ENCODE assay signal across 8 cellular contexts in genomic region chr19:15702590-15702930, GRCh38. TPM values are rescaled to one million over a fixed set of nuclear protein-coding genes. Genes with fewer than 3 reads are reported as not detected.
DNase-seq lines count a peak whose midpoint lies in the region; ATAC-seq and TF ChIP-seq lines count a peak whose summit lies in the region.

No MANE protein-coding gene starts in this region.

- peaks cover 15% of the 10 kb centered on the region for H3K4me1 ChIP-seq in mucosa of descending colon (ENCODE audit: low read depth)

- H3K4me3 ChIP-seq in cardiac fibroblast (replicated peaks in 1 of 2; ENCODE audit: low read depth in 2 of 2, low read length in 2 of 2) (no peak overlapping the region), mucosa of descending colon (peak overlapping the region; percentile 2)

- no peaks in the 10 kb centered on the region for H3K36me3 ChIP-seq in mucosa of descending colon (ENCODE audit: low read depth)

- H3K9me3 Mint-ChIP-seq in activated naive CD4-positive, alpha-beta T cell treated with anti-CD3 and anti-CD28 coated beads, Interleukin-2, amount 10 ng/mL, durations not matched to agents 7 days and 5 days = no peaks in the 10 kb centered on the region

- TF ChIP-seq CTCF in cardiac fibroblast (IDR thresholded peaks at IDR 0.05; ENCODE audit: low read depth, low read length) (no peak), mucosa of descending colon (IDR thresholded peaks at IDR 0.05) (no peak)

- no peak overlapping the region for H3K4me3 Mint-ChIP-seq in activated naive CD4-positive, alpha-beta T cell treated with anti-CD3 and anti-CD28 coated beads, Interleukin-2, amount 10 ng/mL, durations not matched to agents 7 days and 5 days

- H3K27me3 Mint-ChIP-seq in activated naive CD4-positive, alpha-beta T cell treated with anti-CD3 and anti-CD28 coated beads, Interleukin-2, amount 10 ng/mL, durations not matched to agents 7 days and 5 days = peaks cover 31% of the 10 kb centered on the region

- H3K36me3 Mint-ChIP-seq in activated naive CD4-positive, alpha-beta T cell treated with anti-CD3 and anti-CD28 coated beads, Interleukin-2, amount 10 ng/mL, durations not matched to agents 7 days and 5 days = no peaks in the 10 kb centered on the region

- ATAC-seq in mucosa of descending colon (peak; percentile 91), HG03378 (IDR thresholded peaks at IDR 0.05; ENCODE audit: unreplicated experiment) (no peak), GM19397 (IDR thresholded peaks at IDR 0.05; ENCODE audit: unreplicated experiment) (no peak)

- intact Hi-C loops in mucosa of descending colon (cut with DNase I, micrococcal nuclease) = no loop called here

- no peaks in the 10 kb centered on the region for H3K4me1 Mint-ChIP-seq in activated naive CD4-positive, alpha-beta T cell treated with anti-CD3 and anti-CD28 coated beads, Interleukin-2, amount 10 ng/mL, durations not matched to agents 7 days and 5 days

- no peak overlapping the region for H3K27ac Mint-ChIP-seq in activated naive CD4-positive, alpha-beta T cell treated with anti-CD3 and anti-CD28 coated beads, Interleukin-2, amount 10 ng/mL, durations not matched to agents 7 days and 5 days

- peak; percentile 41 for DNase-seq in activated naive CD4-positive, alpha-beta T cell treated with anti-CD3 and anti-CD28 coated beads, Interleukin-2, amount 10 ng/mL, durations not matched to agents 7 days and 5 days
- DNase-seq in activated naive CD4-positive, alpha-beta T cell treated with Interleukin-2 at 50 U/mL for 16 hours = no peak
- DNase-seq in NCI-H82 (lab: John Stamatoyannopoulos, UW) (peak; percentile 75), cardiac fibroblast (ENCODE audit: low read depth in 2 of 2) (peak; percentile 19 to 21), mucosa of descending colon (peak; percentile 86 to 95 (median 86))
- no peak for DNase-seq in effector CD8-positive, alpha-beta T cell (lab: John Stamatoyannopoulos, UW)

- no peaks in the 10 kb centered on the region for H3K9me3 ChIP-seq in mucosa of descending colon

- CTCF ChIA-PET in activated naive CD4-positive, alpha-beta T cell treated with anti-CD3 and anti-CD28 coated beads, Interleukin-2, amount 10 ng/mL, durations not matched to agents 7 days and 5 days (lab: Charles Lee) = interaction anchor here (1.1 kb wide), 1 partner anchor 15 kb away, joined by 3 read pairs; no protein-coding TSS in a partner anchor

RNA-seq across cellular contexts. Expression of gene OR10H2, which starts 25.3 kb away (rescaled TPM):
- total RNA-seq in mucosa of descending colon = not detected

RNA-seq across cellular contexts. Expression of gene CYP4F12, which starts 29.7 kb away (rescaled TPM):
- 100 to 1,000 TPM in 1 of 3 donors, 10 to 100 TPM in 2; 62.8 to 179 (median 70.5) TPM for total RNA-seq in mucosa of descending colon

RNA-seq across cellular contexts. Expression of gene OR10H3, which starts 35.2 kb away (rescaled TPM):
- not detected for total RNA-seq in mucosa of descending colon

Comparison
In these comparisons a context has a peak if more than half of its experiments do, and no peak if none do; other contexts are left out.
1. DNase-seq: peak in activated naive CD4-positive, alpha-beta T cell treated with anti-CD3 and anti-CD28 coated beads, Interleukin-2, amount 10 ng/mL, durations not matched to agents 7 days and 5 days (single experiment), NCI-H82 (single experiment), cardiac fibroblast (2 of 2) and mucosa of descending colon (3 of 3); none in activated naive CD4-positive, alpha-beta T cell treated with Interleukin-2 at 50 U/mL for 16 hours (single experiment) and effector CD8-positive, alpha-beta T cell (single experiment).